In the genomic region with DNA sequence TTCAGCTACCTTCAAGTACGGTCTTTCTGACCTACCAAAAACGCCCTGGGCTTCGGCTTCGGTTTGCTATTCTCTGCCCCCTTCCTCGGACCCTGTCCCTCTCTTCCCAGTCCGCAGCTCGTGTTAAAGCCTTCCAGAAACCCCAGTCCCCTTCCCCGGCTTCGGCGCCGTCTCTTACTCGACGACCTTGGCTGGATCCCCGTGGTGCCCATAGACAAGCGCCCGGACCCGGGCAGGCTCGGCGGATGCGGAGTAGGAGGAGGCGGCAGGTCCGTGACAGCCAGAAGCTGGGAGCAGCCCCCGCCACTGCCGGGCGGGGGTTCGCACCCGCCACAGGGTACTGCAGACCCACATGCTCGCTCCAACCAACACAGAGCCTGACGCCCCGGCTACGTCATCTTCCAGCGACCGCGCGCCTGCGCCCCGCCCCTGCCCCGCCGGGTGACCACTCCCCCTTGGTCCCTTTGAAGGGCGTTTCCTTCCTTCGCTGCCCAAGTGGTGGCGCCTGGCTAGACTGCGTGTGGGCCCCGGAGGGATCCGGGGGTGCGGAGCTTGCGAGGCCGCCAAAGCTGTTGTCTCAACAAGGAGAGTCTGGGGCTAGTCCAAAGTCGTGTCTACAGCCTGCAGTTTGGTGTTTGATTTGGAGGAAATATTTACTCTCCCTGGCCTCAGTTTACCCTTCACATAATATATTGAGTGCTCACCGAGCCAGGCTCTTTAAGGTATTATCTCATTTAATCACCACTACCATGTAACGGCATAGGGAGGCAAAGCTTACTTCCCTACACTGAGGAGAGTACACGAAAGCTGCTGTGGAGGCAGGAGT, we compare ENCODE assay signal across 1 cellular context.
TF ChIP-seq lines count a peak whose summit lies in the region.

A gene with protein sequence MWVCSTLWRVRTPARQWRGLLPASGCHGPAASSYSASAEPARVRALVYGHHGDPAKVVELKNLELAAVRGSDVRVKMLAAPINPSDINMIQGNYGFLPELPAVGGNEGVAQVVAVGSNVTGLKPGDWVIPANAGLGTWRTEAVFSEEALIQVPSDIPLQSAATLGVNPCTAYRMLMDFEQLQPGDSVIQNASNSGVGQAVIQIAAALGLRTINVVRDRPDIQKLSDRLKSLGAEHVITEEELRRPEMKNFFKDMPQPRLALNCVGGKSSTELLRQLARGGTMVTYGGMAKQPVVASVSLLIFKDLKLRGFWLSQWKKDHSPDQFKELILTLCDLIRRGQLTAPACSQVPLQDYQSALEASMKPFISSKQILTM (minus strand): TSS at position 382 of the 826 bp plus-strand sequence. CDS start 28 bp downstream, at position 354.

TF ChIP-seq in H1, 55 proteins besides CTCF, POLR2A, EP300 and RAD21:
- TF ChIP-seq YY1 (IDR thresholded peaks at IDR 0.05; ENCODE audit: low read depth, low read length) (no peak), SRF (IDR thresholded peaks at IDR 0.05; ENCODE audit: low read depth, low read length) (peak; percentile 68), HDAC2 (IDR thresholded peaks at IDR 0.05; ENCODE audit: borderline replicate concordance in 1 of 2, low read depth in 2 of 2, low read length in 2 of 2) (peak in 1 of 2 experiments; percentile 87; a peak in 1 of 4 replicates), KDM4A (IDR thresholded peaks at IDR 0.05; ENCODE audit: low read depth, low read length, severe bottlenecking) (peak; percentile 89), SIN3A (conservative IDR thresholded peaks at IDR 0.05 in 1 of 2, IDR thresholded peaks at IDR 0.05 in 1 of 2; ENCODE audit: low read depth in 1 of 2, low read length in 2 of 2) (peak; percentile 80 to 91; a peak in 3 of 4 replicates), PHF8 (conservative IDR thresholded peaks at IDR 0.05; ENCODE audit: low read depth, low read length) (peak; percentile 83), CBX8 (IDR thresholded peaks at IDR 0.05; ENCODE audit: borderline replicate concordance, low read depth, low read length) (no peak), JUN (IDR thresholded peaks at IDR 0.05; ENCODE audit: low read depth, low read length) (no peak), CHD1 (IDR thresholded peaks at IDR 0.05; ENCODE audit: low read depth, low read length) (no peak), RFX5 (IDR thresholded peaks at IDR 0.05; ENCODE audit: borderline replicate concordance, low read depth, low read length) (no peak), CHD2 (IDR thresholded peaks at IDR 0.05; ENCODE audit: low read length) (peak; percentile 24; the same call in 1 of the 2 replicates), ASH2L (IDR thresholded peaks at IDR 0.05; ENCODE audit: low read length) (peak; percentile 91), SP1 (IDR thresholded peaks at IDR 0.05; ENCODE audit: low read depth, low read length) (peak; percentile 88), CREB1 (IDR thresholded peaks at IDR 0.05) (peak; percentile 99), TAF7 (optimal IDR thresholded peaks at IDR 0.05; ENCODE audit: borderline replicate concordance, low read depth, low read length) (peak; percentile 44), KDM5A (IDR thresholded peaks at IDR 0.05; ENCODE audit: low read length) (0 out of 2 replicates have a peak, but pooled peaks have one; percentile 53), CEBPB (IDR thresholded peaks at IDR 0.05; ENCODE audit: low read depth, low read length) (no peak), HDAC6 (IDR thresholded peaks at IDR 0.05; ENCODE audit: low read depth, low read length) (no peak), POU5F1 (IDR thresholded peaks at IDR 0.05; ENCODE audit: low read depth, low read length) (no peak), SIRT6 (IDR thresholded peaks at IDR 0.05; ENCODE audit: low read length) (no peak), BCL11A (IDR thresholded peaks at IDR 0.05; ENCODE audit: low read depth in 2 of 2, low read length in 2 of 2) (no peak), SP4 (IDR thresholded peaks at IDR 0.05; ENCODE audit: low read length) (peak; percentile 92), TCF12 (IDR thresholded peaks at IDR 0.05; ENCODE audit: low read depth, low read length) (no peak), KDM1A (IDR thresholded peaks at IDR 0.05; ENCODE audit: borderline replicate concordance, low read length) (peak; percentile 53; the same call in 1 of the 2 replicates), TEAD4 (IDR thresholded peaks at IDR 0.05; ENCODE audit: low read depth, low read length) (peak; percentile 65), SAP30 (IDR thresholded peaks at IDR 0.05; ENCODE audit: insufficient read depth, insufficient replicate concordance, low read length) (peak; percentile 40), BACH1 (IDR thresholded peaks at IDR 0.05; ENCODE audit: low read length) (no peak), EGR1 (IDR thresholded peaks at IDR 0.05; ENCODE audit: borderline replicate concordance, low read depth, low read length) (peak; percentile 12; the same call in 1 of the 2 replicates), POLR2AphosphoS5 (IDR thresholded peaks at IDR 0.05; ENCODE audit: low read depth, low read length) (peak; percentile 84), TAF1 (IDR thresholded peaks at IDR 0.05; ENCODE audit: low read depth, low read length) (peak; percentile 76), SP2 (IDR thresholded peaks at IDR 0.05; ENCODE audit: low read length) (no peak), GABPA (IDR thresholded peaks at IDR 0.05; ENCODE audit: borderline replicate concordance, insufficient read depth, low read length) (peak; percentile 18; the same call in 1 of the 2 replicates), GTF2F1 (IDR thresholded peaks at IDR 0.05; ENCODE audit: borderline replicate concordance, low read depth, low read length) (no peak), BRCA1 (IDR thresholded peaks at IDR 0.05; ENCODE audit: low read depth, low read length) (no peak), RBBP5 (IDR thresholded peaks at IDR 0.05; ENCODE audit: borderline replicate concordance, low read depth, low read length) (peak; percentile 82; the same call in 1 of the 2 replicates)
- TF ChIP-seq, protein P1, sequence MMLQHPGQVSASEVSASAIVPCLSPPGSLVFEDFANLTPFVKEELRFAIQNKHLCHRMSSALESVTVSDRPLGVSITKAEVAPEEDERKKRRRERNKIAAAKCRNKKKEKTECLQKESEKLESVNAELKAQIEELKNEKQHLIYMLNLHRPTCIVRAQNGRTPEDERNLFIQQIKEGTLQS (IDR thresholded peaks at IDR 0.05; ENCODE audit: insufficient read depth, low read depth, low read length): peak; percentile 80
- TF ChIP-seq, protein P2, sequence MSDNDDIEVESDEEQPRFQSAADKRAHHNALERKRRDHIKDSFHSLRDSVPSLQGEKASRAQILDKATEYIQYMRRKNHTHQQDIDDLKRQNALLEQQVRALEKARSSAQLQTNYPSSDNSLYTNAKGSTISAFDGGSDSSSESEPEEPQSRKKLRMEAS (IDR thresholded peaks at IDR 0.05): peak; percentile 91
- TF ChIP-seq, protein P3, sequence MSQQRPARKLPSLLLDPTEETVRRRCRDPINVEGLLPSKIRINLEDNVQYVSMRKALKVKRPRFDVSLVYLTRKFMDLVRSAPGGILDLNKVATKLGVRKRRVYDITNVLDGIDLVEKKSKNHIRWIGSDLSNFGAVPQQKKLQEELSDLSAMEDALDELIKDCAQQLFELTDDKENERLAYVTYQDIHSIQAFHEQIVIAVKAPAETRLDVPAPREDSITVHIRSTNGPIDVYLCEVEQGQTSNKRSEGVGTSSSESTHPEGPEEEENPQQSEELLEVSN (IDR thresholded peaks at IDR 0.05): peak; percentile 82
- TF ChIP-seq, protein P4, sequence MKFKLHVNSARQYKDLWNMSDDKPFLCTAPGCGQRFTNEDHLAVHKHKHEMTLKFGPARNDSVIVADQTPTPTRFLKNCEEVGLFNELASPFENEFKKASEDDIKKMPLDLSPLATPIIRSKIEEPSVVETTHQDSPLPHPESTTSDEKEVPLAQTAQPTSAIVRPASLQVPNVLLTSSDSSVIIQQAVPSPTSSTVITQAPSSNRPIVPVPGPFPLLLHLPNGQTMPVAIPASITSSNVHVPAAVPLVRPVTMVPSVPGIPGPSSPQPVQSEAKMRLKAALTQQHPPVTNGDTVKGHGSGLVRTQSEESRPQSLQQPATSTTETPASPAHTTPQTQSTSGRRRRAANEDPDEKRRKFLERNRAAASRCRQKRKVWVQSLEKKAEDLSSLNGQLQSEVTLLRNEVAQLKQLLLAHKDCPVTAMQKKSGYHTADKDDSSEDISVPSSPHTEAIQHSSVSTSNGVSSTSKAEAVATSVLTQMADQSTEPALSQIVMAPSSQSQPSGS (IDR thresholded peaks at IDR 0.05; ENCODE audit: low read length): 0 out of 2 replicates have a peak, but pooled peaks have one; percentile 69
- TF ChIP-seq, protein P5, sequence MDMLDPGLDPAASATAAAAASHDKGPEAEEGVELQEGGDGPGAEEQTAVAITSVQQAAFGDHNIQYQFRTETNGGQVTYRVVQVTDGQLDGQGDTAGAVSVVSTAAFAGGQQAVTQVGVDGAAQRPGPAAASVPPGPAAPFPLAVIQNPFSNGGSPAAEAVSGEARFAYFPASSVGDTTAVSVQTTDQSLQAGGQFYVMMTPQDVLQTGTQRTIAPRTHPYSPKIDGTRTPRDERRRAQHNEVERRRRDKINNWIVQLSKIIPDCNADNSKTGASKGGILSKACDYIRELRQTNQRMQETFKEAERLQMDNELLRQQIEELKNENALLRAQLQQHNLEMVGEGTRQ (IDR thresholded peaks at IDR 0.05; ENCODE audit: low read length): 0 out of 2 replicates have a peak, but pooled peaks have one; percentile 14
